10 cellular contexts compared by ENCODE assay signal in genomic region chr2:197675246-197675645, GRCh38. TPM values are rescaled to one million over a fixed set of nuclear protein-coding genes. Genes with fewer than 3 reads are reported as not detected.
DNase-seq lines count a peak whose midpoint lies in the region; ATAC-seq and TF ChIP-seq lines count a peak whose summit lies in the region.
"Had no signal": no experiment of that assay in that cellular context is flagged by ENCODE, and none has a peak within 500 bp of the region (broad histone marks: within the 10 kb centered on the region; RNA-seq: fewer than 3 reads in every experiment).

TSS of gene RFTN2 (minus strand) at chr2:197675587. CDS start at chr2:197675458, 129 bp downstream.

- H3K36me3 ChIP-seq in rectal smooth muscle tissue (ENCODE audit: control insufficient read depth, insufficient read depth, low read length) = no peaks in the 10 kb centered on the region

- no peaks in the 10 kb centered on the region for H3K9me3 ChIP-seq in iPS-18c (ENCODE audit: control insufficient read depth, insufficient read depth, low read length)

- peaks cover 36% of the 10 kb centered on the region for H3K4me1 Mint-ChIP-seq in brain

- H3K27me3 Mint-ChIP-seq in brain = no peaks in the 10 kb centered on the region

- H3K4me3 ChIP-seq in iPS-18c (ENCODE audit: insufficient read depth, low read depth, low read length) (peak within 1 kb of the TSS; percentile 30; the same call in 1 of the 2 replicates), rectal smooth muscle tissue (ENCODE audit: low read length) (peak within 1 kb of the TSS; percentile 44)

- DNase-seq in EH (ENCODE audit: low read depth) (peak; percentile 3), hepatic stellate cell (ENCODE audit: low spot score) (no peak), GDM1 (lab: John Stamatoyannopoulos, UW) (no peak)
- DNase-seq: CD4-positive, alpha-beta T cell; PC-3 had no signal

- no peak within 1 kb of the TSS for H3K27ac ChIP-seq in rectal smooth muscle tissue (ENCODE audit: low read depth, low read length)

- no peak for TF ChIP-seq CTCF in brain (conservative IDR thresholded peaks at IDR 0.05)

- no peaks in the 10 kb centered on the region for H3K27me3 ChIP-seq in rectal smooth muscle tissue (ENCODE audit: control insufficient read depth, insufficient read depth, low read length)

- H3K27ac Mint-ChIP-seq in brain = peak within 1 kb of the TSS; percentile 75 to 94 (median 93)
- H3K27ac Mint-ChIP-seq: CD4-positive, alpha-beta T cell had no signal

- H3K4me1 ChIP-seq in rectal smooth muscle tissue (ENCODE audit: control insufficient read depth, insufficient read depth, low read length) = no peaks in the 10 kb centered on the region

- H3K9me3 Mint-ChIP-seq in brain = peaks cover 2 to 11% (median 8%) of the 10 kb centered on the region in 5 experiments
- H3K9me3 Mint-ChIP-seq: CD4-positive, alpha-beta T cell had no signal

- ATAC-seq in HG03342 (IDR thresholded peaks at IDR 0.05; ENCODE audit: unreplicated experiment) (no peak), HG03045 (IDR thresholded peaks at IDR 0.05; ENCODE audit: unreplicated experiment) (no peak)
- ATAC-seq: PC-3 had no signal

- peak within 1 kb of the TSS; percentile 76 to 90 (median 84) for H3K4me3 Mint-ChIP-seq in brain
- H3K4me3 Mint-ChIP-seq: CD4-positive, alpha-beta T cell had no signal

- H3K9ac ChIP-seq in rectal smooth muscle tissue (ENCODE audit: low read length) = no peak within 1 kb of the TSS

- peaks cover 18% of the 10 kb centered on the region for H3K36me3 Mint-ChIP-seq in brain

RNA-seq across cellular contexts. Expression of gene RFTN2, which starts in this region (rescaled TPM):
- polyA plus RNA-seq in brain (ENCODE audit: insufficient read depth, low read depth, low replicate concordance) = 5.2 TPM
